Comparison of ENCODE assay signal across 8 cellular contexts in the genomic region with DNA sequence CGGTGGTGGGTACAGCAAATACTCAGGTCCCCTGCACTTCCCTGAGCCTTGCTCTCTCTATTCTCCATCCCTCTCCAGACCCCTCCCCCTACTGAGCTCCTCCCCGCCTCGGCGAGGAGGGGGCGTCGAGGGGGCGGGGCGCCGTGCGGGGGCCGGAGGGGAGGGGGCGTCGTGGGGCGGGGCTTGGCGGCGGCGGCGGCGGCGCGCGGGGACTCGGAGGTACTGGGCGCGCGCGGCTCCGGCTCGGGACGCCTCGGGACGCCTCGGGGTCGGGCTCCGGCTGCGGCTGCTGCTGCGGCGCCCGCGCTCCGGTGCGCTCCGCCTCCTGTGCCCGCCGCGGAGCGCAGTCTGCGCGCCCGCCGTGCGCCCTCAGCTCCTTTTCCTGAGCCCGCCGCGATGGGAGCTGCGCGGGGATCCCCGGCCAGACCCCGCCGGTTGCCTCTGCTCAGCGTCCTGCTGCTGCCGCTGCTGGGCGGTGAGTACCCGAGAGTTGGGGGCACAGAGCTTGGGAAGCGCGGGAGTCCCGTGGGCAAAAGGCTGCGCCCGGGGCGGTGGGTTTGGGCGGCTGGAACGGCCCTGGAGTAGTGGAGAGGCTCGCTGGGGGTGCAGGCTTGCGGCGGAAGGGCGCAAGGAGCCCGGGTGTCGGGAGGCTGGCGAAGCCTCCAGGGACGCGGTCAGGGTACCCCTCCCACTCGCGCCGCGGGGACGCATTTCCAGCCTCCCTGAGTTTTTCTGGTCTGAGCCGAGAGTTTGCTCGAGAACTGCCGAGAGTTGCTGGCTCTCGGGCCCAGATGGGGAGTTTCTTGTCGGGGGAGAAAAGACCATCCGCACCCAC. TPM values are rescaled to one million over a fixed set of nuclear protein-coding genes. Genes with fewer than 3 reads are reported as not detected.
DNase-seq lines count a peak whose midpoint lies in the region; ATAC-seq and FAIRE-seq lines count a peak whose summit lies in the region.

Gene PTK7 (plus strand): TSS at position 222 of the 835 bp plus-strand sequence. CDS start 175 bp downstream, at position 397.

- no peaks in the 10 kb centered on the region for H3K4me1 Mint-ChIP-seq in activated T-cell treated with anti-CD3 and anti-CD28 coated beads, Interleukin-2, amount 50 U/mL, for 72 hours (ENCODE audit: low read depth)

- H2AK5ac ChIP-seq in neuronal stem cell (ENCODE audit: low read depth, low read length), result peak within 1 kb of the TSS; percentile 87

- peak within 1 kb of the TSS; percentile 65 for H3K27ac ChIP-seq in neuronal stem cell (replicated peaks; ENCODE audit: low read length)

- no CpG with 5 or more reads among the region's 92 CpGs for WGBS in neuronal stem cell (ENCODE audit: extremely low coverage in 2 of 2, insufficient read length in 2 of 2, insufficient replicate concordance in 1 of 2), 2 donors

- peak within 1 kb of the TSS; percentile 95 for H3K23ac ChIP-seq in neuronal stem cell (ENCODE audit: low read depth, low read length, poor library complexity)

- H3K4me1 ChIP-seq in neuronal stem cell (ENCODE audit: control insufficient read depth in 2 of 2, insufficient read depth in 1 of 2, low read depth in 1 of 2, low read length in 2 of 2), result peaks cover 18 to 24% of the 10 kb centered on the region in 2 donors

- peak within 1 kb of the TSS; percentile 70 to 81 for H3K4me3 Mint-ChIP-seq in activated T-cell treated with anti-CD3 and anti-CD28 coated beads, Interleukin-2, amount 50 U/mL, for 72 hours

- ATAC-seq in activated T-cell treated with anti-CD3 and anti-CD28 coated beads, Interleukin-2, amount 50 U/mL, for 72 hours (replicated peaks in 1 of 2), result peak; percentile 77 to 83
- no peak for ATAC-seq in GM21576 (IDR thresholded peaks at IDR 0.05; ENCODE audit: unreplicated experiment)

- peaks cover 4% of the 10 kb centered on the region for H3K79me1 ChIP-seq in neuronal stem cell (ENCODE audit: low read depth, low read length)

- FAIRE-seq in frontal cortex (lab: Jason Lieb, UNC), result no peak

- peak within 1 kb of the TSS; percentile 24 for H3K4ac ChIP-seq in neuronal stem cell (ENCODE audit: low read length)

- DNase-seq in activated CD4-positive, alpha-beta T cell treated with anti-CD3 and anti-CD28 coated beads for 24 hours (ENCODE audit: low read depth in 2 of 2), result peak; percentile 10 to 25
- no peak for DNase-seq in activated CD4-positive, alpha-beta T cell treated with anti-CD3 and anti-CD28 coated beads for 1 hour
- DNase-seq in NCI-H2227 (lab: John Stamatoyannopoulos, UW; ENCODE audit: unreplicated experiment), result peak; percentile 87
- peak; percentile 32 to 46 for DNase-seq in activated T-cell treated with anti-CD3 and anti-CD28 coated beads, Interleukin-2, amount 50 U/mL, for 72 hours
- peak; percentile 48 to 60 for DNase-seq in frontal cortex (ENCODE audit: low spot score in 2 of 2)
- peak; percentile 83 for DNase-seq in neuronal stem cell (ENCODE audit: low spot score)
- DNase-seq in putamen (ENCODE audit: low spot score), result no peak

- H3K18ac ChIP-seq in neuronal stem cell (ENCODE audit: low read length), result peak within 1 kb of the TSS; percentile 98

- no peaks in the 10 kb centered on the region for H3K9me3 Mint-ChIP-seq in activated T-cell treated with anti-CD3 and anti-CD28 coated beads, Interleukin-2, amount 50 U/mL, for 72 hours

- H3K27me3 ChIP-seq in neuronal stem cell (ENCODE audit: control insufficient read depth in 3 of 3, insufficient read depth in 3 of 3, low read depth in 1 of 3, low read length in 3 of 3), result no peaks in the 10 kb centered on the region

- peaks cover 0 to 2% of the 10 kb centered on the region in 2 donors for H3K36me3 Mint-ChIP-seq in activated T-cell treated with anti-CD3 and anti-CD28 coated beads, Interleukin-2, amount 50 U/mL, for 72 hours (ENCODE audit: insufficient read depth in 2 of 2)

- peak within 1 kb of the TSS; percentile 92 for H3K14ac ChIP-seq in neuronal stem cell (ENCODE audit: low read length)

- H4K8ac ChIP-seq in neuronal stem cell (ENCODE audit: low read depth, low read length), result no peak within 1 kb of the TSS

- H3K27ac Mint-ChIP-seq in activated T-cell treated with anti-CD3 and anti-CD28 coated beads, Interleukin-2, amount 50 U/mL, for 72 hours, result no peak within 1 kb of the TSS

- peak within 1 kb of the TSS; percentile 89 to 98 for H3K4me3 ChIP-seq in neuronal stem cell (ENCODE audit: low read length in 2 of 2)

- no peak within 1 kb of the TSS for H4K91ac ChIP-seq in neuronal stem cell (ENCODE audit: low read depth, low read length, poor library complexity)

- H3K9ac ChIP-seq in neuronal stem cell (ENCODE audit: low read depth, low read length, poor library complexity), result peak within 1 kb of the TSS; percentile 98

- H3K36me3 ChIP-seq in neuronal stem cell (replicated peaks in 1 of 2; ENCODE audit: control insufficient read depth in 2 of 2, insufficient read depth in 2 of 2, low read length in 2 of 2), result peaks cover 2 to 7% of the 10 kb centered on the region in 2 donors

- no peaks in the 10 kb centered on the region for H3K9me3 ChIP-seq in neuronal stem cell (replicated peaks in 1 of 2; ENCODE audit: control insufficient read depth in 2 of 2, insufficient read depth in 1 of 2, low read depth in 1 of 2, low read length in 2 of 2)

- H3K27me3 Mint-ChIP-seq in activated T-cell treated with anti-CD3 and anti-CD28 coated beads, Interleukin-2, amount 50 U/mL, for 72 hours (ENCODE audit: low read depth), result peaks cover 25% of the 10 kb centered on the region

- H3K4me2 ChIP-seq in neuronal stem cell (ENCODE audit: insufficient read depth, low read length, poor library complexity, severe bottlenecking), result peak within 1 kb of the TSS; percentile 59

- peak within 1 kb of the TSS; percentile 96 for H2AFZ ChIP-seq in neuronal stem cell (ENCODE audit: low read length)

- peak within 1 kb of the TSS; percentile 93 for H2BK12ac ChIP-seq in neuronal stem cell (ENCODE audit: low read length)

- H2BK120ac ChIP-seq in neuronal stem cell (ENCODE audit: low read depth, low read length), result peak within 1 kb of the TSS; percentile 81

- H2BK15ac ChIP-seq in neuronal stem cell (ENCODE audit: low read length), result peak within 1 kb of the TSS; percentile 68

- H2BK5ac ChIP-seq in neuronal stem cell (ENCODE audit: low read length), result peak within 1 kb of the TSS; percentile 95

RNA-seq across cellular contexts. Expression of gene PTK7, which starts in this region (rescaled TPM):
- 1 to 10 TPM; 2.8 to 7.8 TPM for total RNA-seq in activated T-cell treated with anti-CD3 and anti-CD28 coated beads, Interleukin-2, amount 50 U/mL, for 72 hours
- 16.7 TPM for total RNA-seq in frontal cortex
- 43.8 TPM for polyA plus RNA-seq in neuronal stem cell (2013, experiment 1 of 2)
- polyA plus RNA-seq in neuronal stem cell (2013, experiment 2 of 2), result 43.3 TPM

Comparison
In these comparisons a context has a peak if more than half of its experiments do, and no peak if none do; other contexts are left out.
1. DNase-seq: peak in activated CD4-positive, alpha-beta T cell treated with anti-CD3 and anti-CD28 coated beads for 24 hours (2 of 2), NCI-H2227 (single experiment), activated T-cell treated with anti-CD3 and anti-CD28 coated beads, Interleukin-2, amount 50 U/mL, for 72 hours (2 of 2), frontal cortex (2 of 2) and neuronal stem cell (single experiment); none in activated CD4-positive, alpha-beta T cell treated with anti-CD3 and anti-CD28 coated beads for 1 hour (single experiment) and putamen (single experiment).